ENCODE assay signal across 18 cellular contexts in genomic region chr1:96346708-96347107, GRCh38.
"Had no signal": no experiment of that assay in that cellular context is flagged by ENCODE, and none has a peak within 500 bp of the region (broad histone marks: within the 10 kb centered on the region; RNA-seq: fewer than 3 reads in every experiment).

No MANE protein-coding gene starts in this region.

- DNase-seq: activated CD4-positive, alpha-beta T cell treated with anti-CD3 and anti-CD28 coated beads, Interleukin-2, amount 50 U/mL, for 4 hours; activated CD4-positive, CD25-positive, alpha-beta regulatory T cell treated with anti-CD3 and anti-CD28 coated beads, Interleukin-2, amount 50 U/mL, for 72 hours; activated naive CD4-positive, alpha-beta T cell treated with Interleukin-2 at 50 U/mL for 16 hours; activated T-cell treated with anti-CD3 and anti-CD28 coated beads for 4 hours; anterior cingulate cortex; glutamatergic neuron; immature natural killer cell; left cardiac atrium; lower lobe of right lung; stimulated activated CD4-positive, alpha-beta T cell treated with anti-CD3 and anti-CD28 coated beads, Interleukin-4, amount 100 ng/mL, for 4 hours; stimulated activated CD8-positive, alpha-beta memory T cell treated with anti-CD3 and anti-CD28 coated beads, Interleukin-4, amount 100 ng/mL, for 48 hours; stimulated activated naive CD8-positive, alpha-beta T cell treated with anti-CD3 and anti-CD28 coated beads, Interleukin-15, Interleukin-2, amounts not matched to agents 100 U/mL and 50 U/mL, for 24 hours; T-helper 9 cell; transverse colon had no signal

- H3K4me3 ChIP-seq: lower lobe of right lung, right atrium auricular region, skin epidermis, transverse colon, vagina had no signal

- H3K4me1 ChIP-seq: lower lobe of right lung, right atrium auricular region, transverse colon, vagina had no signal

- H3K9me3 ChIP-seq: lower lobe of right lung, transverse colon, vagina had no signal

- H3K36me3 ChIP-seq: lower lobe of right lung, right atrium auricular region, transverse colon, vagina had no signal

- ATAC-seq: activated T-helper 17 cell treated with anti-CD3 and anti-CD28 coated beads, Interleukin-2, amount 50 U/mL, for 72 hours; left cardiac atrium; lower lobe of right lung; stimulated activated naive CD8-positive, alpha-beta T cell treated with anti-CD3 and anti-CD28 coated beads, Interleukin-15, Interleukin-2, amounts not matched to agents 100 U/mL and 50 U/mL, for 24 hours had no signal

- H3K27me3 ChIP-seq: right atrium auricular region, transverse colon, vagina had no signal

- H3K27ac ChIP-seq: lower lobe of right lung, right atrium auricular region, skin epidermis, transverse colon, vagina had no signal
